Comparison of ENCODE assay signal across 1 cellular context in the genomic region with DNA sequence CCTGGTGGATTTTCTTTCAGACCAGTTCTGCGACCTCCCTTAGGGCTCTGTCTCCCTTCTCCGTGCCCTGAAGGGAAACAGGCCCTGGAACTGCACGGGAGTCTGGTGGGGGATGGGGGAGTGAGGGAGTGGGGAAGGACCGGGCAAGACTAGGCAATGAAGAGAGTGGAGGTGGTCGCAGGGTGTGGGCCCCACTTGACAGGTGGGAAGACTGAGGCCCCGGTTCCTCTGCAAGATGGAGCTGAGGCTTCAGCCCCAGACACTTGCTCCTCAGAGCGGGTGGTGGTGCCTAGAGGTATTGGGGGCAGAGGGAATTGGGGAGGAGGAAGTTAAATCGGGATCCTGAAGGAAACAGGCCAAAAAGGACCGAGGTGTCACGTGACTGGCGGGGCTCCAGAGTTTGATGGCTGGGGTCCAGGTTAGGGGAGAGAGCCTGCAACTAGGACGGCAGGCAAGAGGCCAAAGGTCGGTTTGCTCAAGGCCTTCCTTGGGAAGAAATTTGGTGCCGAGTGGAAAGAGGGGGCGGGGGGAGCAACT.
TF ChIP-seq lines count a peak whose summit lies in the region.

No MANE protein-coding gene starts in this region.

TF ChIP-seq in H1, 55 proteins besides CTCF, POLR2A, EP300 and RAD21:
- TF ChIP-seq KDM1A (IDR thresholded peaks at IDR 0.05; ENCODE audit: borderline replicate concordance, low read length) (peak; percentile 96), TBP (IDR thresholded peaks at IDR 0.05; ENCODE audit: low read depth, low read length) (no peak), USF2 (IDR thresholded peaks at IDR 0.05; ENCODE audit: low read length) (peak; percentile 61)
